26 cellular contexts compared by ENCODE assay signal in the genomic region with DNA sequence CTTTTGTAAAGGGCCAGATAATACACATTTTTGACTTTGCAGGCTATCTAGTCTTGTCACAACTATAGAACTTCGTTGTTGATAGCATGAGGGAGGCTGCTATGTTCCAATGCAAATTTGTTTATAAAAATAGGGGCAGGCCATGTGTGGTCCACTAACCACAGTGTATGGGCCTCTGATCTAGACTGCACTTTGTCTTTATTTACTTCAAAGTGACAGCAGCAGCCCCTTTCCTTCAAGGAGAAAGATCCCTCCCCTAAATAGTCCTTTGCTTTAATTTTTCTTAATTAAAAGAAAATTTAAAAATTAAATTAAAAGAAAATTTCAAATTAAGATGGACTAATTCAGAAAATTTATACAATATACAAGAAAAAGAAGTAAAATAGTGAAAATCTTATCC. TPM values are rescaled to one million over a fixed set of nuclear protein-coding genes. Genes with fewer than 3 reads are reported as not detected.
"Had no signal": no experiment of that assay in that cellular context is flagged by ENCODE, and none has a peak within 500 bp of the region (broad histone marks: within the 10 kb centered on the region; RNA-seq: fewer than 3 reads in every experiment).

No MANE protein-coding gene starts in this region.

- DNase-seq: IMR-90; Karpas-422; KG1; MG63; NCI-H1092; NCI-H1105 treated with DMSO at 0.1 percent for 48 hours; NCI-H1417 treated with DMSO at 0.1 percent for 48 hours; NCI-H146; NCI-H1694 treated with DMSO at 0.1 percent for 48 hours; NCI-H1930; NCI-H2081; NCI-H2107; NCI-H2227 treated with DMSO at 0.1 percent for 48 hours; NCI-H446; NCI-H510A; NCI-H524 treated with DMSO at 0.1 percent for 48 hours; NCI-H69; NCI-H774; NK-92 treated with Interleukin-12 subunit alpha and Interleukin-12 subunit beta, amount 100 ng/mL, for 24 hours; PC-3; SHP77 had no signal

- H3K27ac ChIP-seq: RWPE1 had no signal

- H3K27me3 ChIP-seq: MG63 had no signal

- H3K9me3 ChIP-seq: MG63 had no signal

- ATAC-seq: Panc1, PC-3, SK-N-SH treated with all-trans-retinoic acid at 6 μM for 48 hours had no signal

- H3K4me3 ChIP-seq: MG63 had no signal

- H3K36me3 ChIP-seq: MG63 had no signal

RNA-seq across cellular contexts. Expression of gene OR9Q1, which starts 49.5 kb away (rescaled TPM):
- total RNA-seq: HT-29, IMR-90, OCI-LY7, PC-3 had no signal
- polyA plus RNA-seq: IMR-90 had no signal

RNA-seq across cellular contexts. Expression of gene OR6Q1, which starts 56.6 kb away (rescaled TPM):
- total RNA-seq: HT-29, IMR-90, OCI-LY7, PC-3 had no signal
- polyA plus RNA-seq: IMR-90 had no signal
